1 cellular context compared by ENCODE assay signal in the genomic region with DNA sequence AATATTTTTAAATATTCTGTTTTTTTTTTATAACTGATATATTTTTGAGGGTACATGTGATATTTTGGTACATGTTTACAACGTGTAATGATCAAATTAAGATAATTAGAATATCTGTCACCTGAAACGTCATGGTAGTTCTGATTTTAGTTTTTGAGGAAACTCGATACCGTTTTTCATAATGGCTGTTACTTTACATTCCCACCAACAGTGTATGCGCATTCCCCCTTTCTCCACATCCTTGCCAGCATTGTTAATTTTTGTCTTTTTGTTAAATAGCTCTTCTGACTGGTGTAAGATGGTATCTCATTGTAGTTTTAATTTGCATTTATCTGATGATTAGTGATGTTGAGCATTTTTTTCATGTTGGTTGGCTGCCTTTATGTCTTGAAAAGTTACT.
TF ChIP-seq lines count a peak whose summit lies in the region.

No MANE protein-coding gene starts in this region.

TF ChIP-seq in HEK293, 187 proteins besides CTCF, POLR2A, EP300 and RAD21:
- no peak for TF ChIP-seq ZNF221 (tag by site-specific recombination; IDR thresholded peaks at IDR 0.05; ENCODE audit: borderline replicate concordance)
- peak; percentile 47; the same call in 1 of the 2 replicates for TF ChIP-seq ZNF202 (tag by site-specific recombination; IDR thresholded peaks at IDR 0.05; ENCODE audit: borderline replicate concordance)
TF ChIP-seq in HEK293: peak in this region for 1.
